ENCODE assay signal across 24 cellular contexts in genomic region chr2:121214296-121214695, GRCh38.
"Had no signal": no experiment of that assay in that cellular context is flagged by ENCODE, and none has a peak within 500 bp of the region (broad histone marks: within the 10 kb centered on the region; RNA-seq: fewer than 3 reads in every experiment).

No MANE protein-coding gene starts in this region.

- H3K9me3 ChIP-seq: heart right ventricle, left lung, pancreas, prostate gland, suprapubic skin, thoracic aorta, tibial artery, vagina had no signal

- H3K27ac ChIP-seq: heart right ventricle, hepatocyte, left lung, pancreas, prostate gland, skin epidermis, suprapubic skin, thoracic aorta, tibial artery, vagina had no signal

- DNase-seq: heart right ventricle; islet precursor cell; kidney glomerular epithelial cell; left cardiac atrium; mesendoderm; naive thymus-derived CD4-positive, alpha-beta T cell; nucleus accumbens; retina; right cardiac atrium; stimulated activated CD4-positive, alpha-beta T cell treated with anti-CD3 and anti-CD28 coated beads, Interleukin-4, amount 100 ng/mL, for 24 hours; stimulated activated naive CD4-positive, alpha-beta T cell; tibial artery had no signal

- H3K4me3 ChIP-seq: heart right ventricle, hepatocyte, left lung, lung, pancreas, prostate gland, skin epidermis, suprapubic skin, thoracic aorta, tibial artery, vagina had no signal

- H3K4me1 ChIP-seq: heart right ventricle, left lung, prostate gland, suprapubic skin, tibial artery, vagina had no signal

- ATAC-seq: heart right ventricle; left cardiac atrium; left lung; naive thymus-derived CD4-positive, alpha-beta T cell; natural killer cell treated with Interleukin-12 subunit alpha and Interleukin-12 subunit beta and Interleukin-15 and Interleukin-18, amount 100 ng/mL, for 72 hours; pancreas; right cardiac atrium; sciatic nerve; stimulated activated effector memory CD8-positive, alpha-beta T cell treated with anti-CD3 and anti-CD28 coated beads, Interleukin-12 subunit alpha, Interleukin-12 subunit beta, amount 100 ng/mL, for 72 hours had no signal

- H3K27me3 ChIP-seq: hepatocyte, left lung, pancreas, suprapubic skin, vagina had no signal

- H3K36me3 ChIP-seq: heart right ventricle, left lung, pancreas, prostate gland, thoracic aorta, vagina had no signal

- FAIRE-seq: pancreas had no signal
